ENCODE assay signal across 22 cellular contexts in the genomic region with DNA sequence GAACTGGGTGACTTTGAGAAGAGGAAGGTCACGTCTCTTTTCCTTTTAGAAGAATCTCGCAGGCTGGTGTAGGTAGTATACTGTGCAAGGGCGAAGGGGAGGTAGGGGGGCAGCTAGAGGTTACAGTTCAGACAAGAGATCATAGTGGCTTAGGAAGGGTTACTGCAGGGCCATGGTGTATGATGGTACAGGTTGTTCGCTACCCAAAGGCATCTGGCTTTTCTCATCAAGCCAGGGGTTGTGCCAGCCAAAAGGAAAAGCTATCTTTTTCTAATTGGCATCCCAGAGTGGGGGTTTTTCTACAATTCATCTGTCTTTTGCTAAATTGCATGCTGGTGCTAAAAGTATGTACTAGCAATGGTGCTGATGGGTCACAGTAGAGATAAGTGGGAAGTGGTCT. TPM values are rescaled to one million over a fixed set of nuclear protein-coding genes. Genes with fewer than 3 reads are reported as not detected.
A peak's percentile ranks its signal among the peaks of the same experiment; 100 is the strongest.
DNase-seq lines count a peak whose midpoint lies in the region; ATAC-seq and TF ChIP-seq lines count a peak whose summit lies in the region.
"Had no signal": no experiment of that assay in that cellular context is flagged by ENCODE, and none has a peak within 500 bp of the region (broad histone marks: within the 10 kb centered on the region; RNA-seq: fewer than 3 reads in every experiment).

No MANE protein-coding gene starts in this region.

- no peak for DNase-seq in right cardiac atrium
- DNase-seq in heart left ventricle = no peak
- DNase-seq in sigmoid colon = no peak
- no peak for DNase-seq in tibial nerve (ENCODE audit: low spot score in 2 of 2)
- DNase-seq: Calu3; CD8-positive, alpha-beta memory T cell; DMS153; IMR-90; NCI-H1694 treated with DMSO at 0.1 percent for 48 hours; NCI-H2081 treated with DMSO at 0.1 percent for 48 hours; NCI-H2171 treated with DMSO at 0.1 percent for 48 hours; NCI-H446 treated with DMSO at 0.1 percent for 48 hours; NCI-H526 treated with DMSO at 0.1 percent for 48 hours; OCI-M1 had no signal

- no peaks in the 10 kb centered on the region for H3K36me3 ChIP-seq in heart left ventricle
- peaks cover 0 to 9% (median 0%) of the 10 kb centered on the region in 4 donors for H3K36me3 ChIP-seq in sigmoid colon
- no peaks in the 10 kb centered on the region for H3K36me3 ChIP-seq in tibial nerve
- H3K36me3 ChIP-seq: HAP-1, SJSA1 had no signal

- intact Hi-C loops in right cardiac atrium (cut with DNase I) = loop anchor here in 1 of 4 donors (2.0 kb wide), 1 partner anchor 14 kb away; no protein-coding TSS in a partner anchor
- intact Hi-C loops in heart left ventricle (cut with DNase I) = no loop called here
- intact Hi-C loops in sigmoid colon (cut with DNase I) = no loop called here

- ATAC-seq in right cardiac atrium = no peak
- ATAC-seq in heart left ventricle = no peak
- no peak for ATAC-seq in GM18909 (IDR thresholded peaks at IDR 0.05; ENCODE audit: poor library complexity, unreplicated experiment)
- no peak for ATAC-seq in HG03280 (IDR thresholded peaks at IDR 0.05; ENCODE audit: unreplicated experiment)
- ATAC-seq in GM18861 (IDR thresholded peaks at IDR 0.05; ENCODE audit: unreplicated experiment) = no peak
- ATAC-seq: GM23338 had no signal

- peaks cover 3% of the 10 kb centered on the region for H3K4me1 ChIP-seq in right cardiac atrium (ENCODE audit: control insufficient read depth, insufficient read depth, low read length)
- H3K4me1 ChIP-seq in heart left ventricle = peaks cover 0 to 48% (median 13%) of the 10 kb centered on the region in 12 donors
- peaks cover 0 to 99% (median 85%) of the 10 kb centered on the region in 4 donors for H3K4me1 ChIP-seq in sigmoid colon
- H3K4me1 ChIP-seq in tibial nerve = peaks cover 3 to 73% (median 19%) of the 10 kb centered on the region in 4 donors
- H3K4me1 ChIP-seq: HAP-1, SJSA1 had no signal

- H3K27ac ChIP-seq in right cardiac atrium (ENCODE audit: low read length) = peak overlapping the region; percentile 87
- peak overlapping the region in 2 of 12 donors; percentile 15 to 92 for H3K27ac ChIP-seq in heart left ventricle
- peak overlapping the region; percentile 85 to 98 (median 89) for H3K27ac ChIP-seq in sigmoid colon
- peak overlapping the region in 3 of 4 donors; percentile 20 to 86 (median 75) for H3K27ac ChIP-seq in tibial nerve
- H3K27ac ChIP-seq: C4-2B, KMS-11, SJSA1 had no signal

- H3K4me3 ChIP-seq in right cardiac atrium (ENCODE audit: low read length) (no peak overlapping the region), heart left ventricle (no peak overlapping the region), sigmoid colon (no peak overlapping the region), tibial nerve (no peak overlapping the region)
- H3K4me3 ChIP-seq: GM23338, HAP-1, SJSA1 had no signal

- H3K9me3 ChIP-seq in right cardiac atrium (ENCODE audit: control insufficient read depth, low read length) (no peaks in the 10 kb centered on the region), heart left ventricle (no peaks in the 10 kb centered on the region), sigmoid colon (no peaks in the 10 kb centered on the region), tibial nerve (no peaks in the 10 kb centered on the region)
- H3K9me3 ChIP-seq: HAP-1, SJSA1 had no signal

- no peaks in the 10 kb centered on the region for H3K27me3 ChIP-seq in right cardiac atrium (ENCODE audit: control insufficient read depth, insufficient read depth)
- no peaks in the 10 kb centered on the region for H3K27me3 ChIP-seq in heart left ventricle
- no peaks in the 10 kb centered on the region for H3K27me3 ChIP-seq in sigmoid colon
- H3K27me3 ChIP-seq in tibial nerve = no peaks in the 10 kb centered on the region
- H3K27me3 ChIP-seq: SJSA1 had no signal

- 92% methylated on average over 4 of the region's 4 CpGs for WGBS in right cardiac atrium
- WGBS in heart left ventricle, 4 donors = 79 to 86% (median 86%) methylated on average over 4 of the region's 4 CpGs
- 89 to 92% methylated on average over 4 of the region's 4 CpGs for WGBS in sigmoid colon, 2 donors
- 89 to 93% methylated on average over 4 of the region's 4 CpGs for WGBS in tibial nerve, 2 donors

- TF ChIP-seq EP300 in sigmoid colon (IDR thresholded peaks at IDR 0.05) (peak in 1 of 4 donors; percentile 90), tibial nerve (IDR thresholded peaks at IDR 0.05) (no peak)

- TF ChIP-seq POLR2A in heart left ventricle (IDR thresholded peaks at IDR 0.05) (no peak), sigmoid colon (IDR thresholded peaks at IDR 0.05) (no peak), tibial nerve (IDR thresholded peaks at IDR 0.05) (no peak)

- TF ChIP-seq CTCF in heart left ventricle (IDR thresholded peaks at IDR 0.05) (no peak), sigmoid colon (IDR thresholded peaks at IDR 0.05) (no peak), tibial nerve (IDR thresholded peaks at IDR 0.05) (no peak)

RNA-seq across cellular contexts. Expression of a gene that starts 22.8 kb away (rescaled TPM):
- total RNA-seq in right cardiac atrium (10 to 100 TPM; 12.2 to 18.1 (median 16.5) TPM), heart left ventricle (10 to 100 TPM in 3 of 9 donors, 1 to 10 TPM in 6; 2.5 to 23.9 (median 5.2) TPM), sigmoid colon (100 to 1,000 TPM in 3 of 4 donors, 10 to 100 TPM in 1; 89.9 to 167 (median 137) TPM), tibial nerve (10 to 100 TPM; 24.9 to 75.9 (median 60.8) TPM)
- polyA plus RNA-seq in right cardiac atrium (11.5 TPM), heart left ventricle (1 to 10 TPM; 3.9 to 5.1 TPM), sigmoid colon (1 to 10 TPM; 2.5 to 5.3 (median 4.2) TPM)
- total RNA-seq: CD8-positive, alpha-beta memory T cell; SJSA1 had no signal
